19 cellular contexts compared by ENCODE assay signal in the genomic region with DNA sequence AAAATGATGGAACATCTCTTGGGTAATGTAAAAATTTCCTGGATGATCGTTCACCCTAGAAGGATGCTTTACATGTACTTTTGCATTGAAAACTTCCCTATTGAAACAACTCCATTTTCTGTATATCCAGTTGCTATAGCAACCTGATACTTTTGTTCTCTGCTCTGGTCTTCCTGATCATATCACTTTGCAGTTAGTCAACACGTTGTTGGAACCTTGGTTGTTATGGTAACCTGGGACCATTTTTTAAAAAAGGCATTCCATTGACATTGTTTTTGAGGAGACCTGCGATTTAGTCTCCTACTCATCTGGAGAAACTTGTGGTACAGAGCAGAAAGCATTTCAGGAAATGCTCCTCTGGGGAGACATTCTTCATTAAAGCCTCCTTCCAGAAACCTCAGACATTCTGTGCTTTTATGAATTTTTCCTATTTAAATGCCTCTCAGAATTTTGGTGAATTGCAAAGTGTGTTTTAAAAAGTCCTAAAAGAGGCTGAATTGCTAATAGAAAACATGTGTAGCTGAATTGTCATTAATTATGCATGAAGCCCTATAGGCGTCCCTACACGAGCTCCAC.
DNase-seq lines count a peak whose midpoint lies in the region; ATAC-seq and TF ChIP-seq lines count a peak whose summit lies in the region.
"Had no signal": no experiment of that assay in that cellular context is flagged by ENCODE, and none has a peak within 500 bp of the region (broad histone marks: within the 10 kb centered on the region; RNA-seq: fewer than 3 reads in every experiment).

No MANE protein-coding gene starts in this region.

- peak overlapping the region; percentile 27 for H3K4me2 ChIP-seq in BLaER1
- H3K4me2 ChIP-seq: A549 had no signal

- no peaks in the 10 kb centered on the region for H3K9me3 Mint-ChIP-seq in endodermal cell
- H3K9me3 Mint-ChIP-seq in nephron = peaks cover 3% of the 10 kb centered on the region
- H3K9me3 Mint-ChIP-seq: CD4-positive, alpha-beta T cell had no signal

- H3K4me3 Mint-ChIP-seq in endodermal cell (no peak overlapping the region), nephron (no peak overlapping the region)
- H3K4me3 Mint-ChIP-seq: CD4-positive, alpha-beta T cell had no signal

- H3K9ac ChIP-seq in BLaER1 = no peak overlapping the region
- H3K9ac ChIP-seq in HUES64 (ENCODE audit: low read depth, low read length) = no peak overlapping the region
- H3K9ac ChIP-seq in endodermal cell (ENCODE audit: extremely low read depth, low read length, poor library complexity, severe bottlenecking) = no peak overlapping the region
- H3K9ac ChIP-seq: GM23248 had no signal

- no peak overlapping the region for H3K27ac ChIP-seq in BLaER1
- H3K27ac ChIP-seq in HUES64 (ENCODE audit: low read depth, low read length) = peak overlapping the region; percentile 15; the same call in 1 of the 2 replicates
- H3K27ac ChIP-seq in endodermal cell (ENCODE audit: low read depth, low read length) = peak overlapping the region; percentile 91
- H3K27ac ChIP-seq in SJCRH30 = no peak overlapping the region
- H3K27ac ChIP-seq: A549, GM23248 had no signal

- no peaks in the 10 kb centered on the region for H3K9me3 ChIP-seq in BLaER1
- no peaks in the 10 kb centered on the region for H3K9me3 ChIP-seq in HUES64 (ENCODE audit: insufficient read depth, low read depth, low read length)
- H3K9me3 ChIP-seq in endodermal cell (ENCODE audit: control insufficient read depth, low read length) = no peaks in the 10 kb centered on the region
- H3K9me3 ChIP-seq in SJCRH30 (replicated peaks) = no peaks in the 10 kb centered on the region
- H3K9me3 ChIP-seq: A549 had no signal

- no peak for DNase-seq in endodermal cell
- no peak for DNase-seq in left lobe of liver (ENCODE audit: low spot score)
- no peak for DNase-seq in SJCRH30
- no peak for DNase-seq in T1000 (lab: John Stamatoyannopoulos, UW)
- DNase-seq: Calu3; CD4-positive, alpha-beta T cell; DND-41; GF-D8; GM23248; Kasumi-1; NCI-H1417; NCI-H1930; NCI-H524 treated with DMSO at 0.1 percent for 48 hours; NK-92 treated with Interleukin-12 subunit alpha and Interleukin-12 subunit beta, amount 100 ng/mL, for 24 hours had no signal

- H3K27ac Mint-ChIP-seq in endodermal cell (no peak overlapping the region), nephron (peak overlapping the region in 2 of 3 experiments; percentile 7 to 13)
- H3K27ac Mint-ChIP-seq: CD4-positive, alpha-beta T cell had no signal

- no peaks in the 10 kb centered on the region for H4K20me1 ChIP-seq in BLaER1

- H3K36me3 ChIP-seq in BLaER1 (no peaks in the 10 kb centered on the region), HUES64 (ENCODE audit: insufficient read depth, low read length) (no peaks in the 10 kb centered on the region), endodermal cell (ENCODE audit: control insufficient read depth, insufficient read depth, low read length) (no peaks in the 10 kb centered on the region), SJCRH30 (no peaks in the 10 kb centered on the region)

- WGBS in HUES64 = 41% methylated on average over 5 of the region's 5 CpGs
- WGBS in endodermal cell (ENCODE audit: insufficient coverage in 1 of 2, insufficient read length in 1 of 2), 2 experiments = 65 to 71% methylated on average over 3 to 5 of the region's 5 CpGs

- H3K27me3 Mint-ChIP-seq in endodermal cell (ENCODE audit: insufficient read depth) (peaks cover 2% of the 10 kb centered on the region), nephron (ENCODE audit: low read depth) (no peaks in the 10 kb centered on the region)

- H3K4me3 ChIP-seq in BLaER1 = no peak overlapping the region
- no peak overlapping the region for H3K4me3 ChIP-seq in HUES64 (ENCODE audit: low read length)
- H3K4me3 ChIP-seq in endodermal cell (ENCODE audit: low read length) = no peak overlapping the region
- no peak overlapping the region for H3K4me3 ChIP-seq in SJCRH30
- H3K4me3 ChIP-seq: A549, GM23248 had no signal

- H3K4me1 Mint-ChIP-seq in endodermal cell = peaks cover 4% of the 10 kb centered on the region
- H3K4me1 Mint-ChIP-seq in nephron = peaks cover 9% of the 10 kb centered on the region

- ATAC-seq in HG02588 (IDR thresholded peaks at IDR 0.05; ENCODE audit: unreplicated experiment) (no peak), left lobe of liver (no peak)
- ATAC-seq: A549 had no signal

- H3K36me3 Mint-ChIP-seq in endodermal cell (ENCODE audit: low read depth) (no peaks in the 10 kb centered on the region), nephron (ENCODE audit: low read depth) (no peaks in the 10 kb centered on the region)

- H3K4me1 ChIP-seq in BLaER1 = peaks cover 18% of the 10 kb centered on the region
- peaks cover 18% of the 10 kb centered on the region for H3K4me1 ChIP-seq in HUES64 (ENCODE audit: insufficient read depth, low read length)
- no peaks in the 10 kb centered on the region for H3K4me1 ChIP-seq in endodermal cell (ENCODE audit: control insufficient read depth, insufficient read depth, low read length)
- no peaks in the 10 kb centered on the region for H3K4me1 ChIP-seq in SJCRH30
- H3K4me1 ChIP-seq: A549 had no signal

- H3K27me3 ChIP-seq in BLaER1 = no peaks in the 10 kb centered on the region
- no peaks in the 10 kb centered on the region for H3K27me3 ChIP-seq in HUES64 (ENCODE audit: insufficient read depth, low read length)
- H3K27me3 ChIP-seq in endodermal cell (ENCODE audit: control insufficient read depth, insufficient read depth, low read length, poor library complexity, severe bottlenecking) = no peaks in the 10 kb centered on the region
- 0 out of 2 replicates have a peak, but pooled peaks cover 3% of the 10 kb centered on the region for H3K27me3 ChIP-seq in SJCRH30

- no peak for TF ChIP-seq CTCF in endodermal cell (conservative IDR thresholded peaks at IDR 0.05)
- no peak for TF ChIP-seq CTCF in nephron (IDR thresholded peaks at IDR 0.05; ENCODE audit: unreplicated experiment in 3 of 3)

Comparison
In these comparisons a context has a peak if more than half of its experiments do, and no peak if none do; other contexts are left out.
1. H3K27ac ChIP-seq: peak in HUES64 (single experiment) and endodermal cell (single experiment); none in BLaER1 (single experiment) and SJCRH30 (single experiment).